In genomic region chr9:127756233-127756632, GRCh38 we compare ENCODE assay signal across 25 cellular contexts. TPM values are rescaled to one million over a fixed set of nuclear protein-coding genes. Genes with fewer than 3 reads are reported as not detected.
DNase-seq lines count a peak whose midpoint lies in the region; ATAC-seq, FAIRE-seq and TF ChIP-seq lines count a peak whose summit lies in the region.
"Had no signal": no experiment of that assay in that cellular context is flagged by ENCODE, and none has a peak within 500 bp of the region (broad histone marks: within the 10 kb centered on the region; RNA-seq: fewer than 3 reads in every experiment).

No MANE protein-coding gene starts in this region.

- H3K4me1 Mint-ChIP-seq in neural progenitor cell = peaks cover 4% of the 10 kb centered on the region

- H3K36me3 ChIP-seq in heart right ventricle (peaks cover 0 to 74% (median 4%) of the 10 kb centered on the region in 9 donors), K562 (ENCODE audit: control insufficient read depth, insufficient read depth, low read length) (no peaks in the 10 kb centered on the region), neural progenitor cell (no peaks in the 10 kb centered on the region), upper lobe of left lung (peaks cover 0 to 44% (median 14%) of the 10 kb centered on the region in 4 donors), colonic mucosa (no peaks in the 10 kb centered on the region)
- H3K36me3 ChIP-seq: BE2C had no signal

- peaks cover 6 to 91% (median 28%) of the 10 kb centered on the region in 9 donors for H3K4me1 ChIP-seq in heart right ventricle
- peaks cover 8 to 21% of the 10 kb centered on the region in 2 experiments; a peak in 4 of 5 replicates for H3K4me1 ChIP-seq in K562 (replicated peaks in 1 of 2; ENCODE audit: control insufficient read depth in 2 of 2, insufficient read depth in 2 of 2, low read length in 2 of 2)
- H3K4me1 ChIP-seq in neural progenitor cell = peaks cover 6% of the 10 kb centered on the region
- H3K4me1 ChIP-seq in upper lobe of left lung = peaks cover 4 to 30% (median 14%) of the 10 kb centered on the region in 4 donors
- no peaks in the 10 kb centered on the region for H3K4me1 ChIP-seq in colonic mucosa

- DNase-seq in heart right ventricle (no peak), Right ventricle myocardium superior (no peak), K562 (ENCODE audit: extremely low read depth in 1 of 4, low spot score in 3 of 4) (no peak), neural progenitor cell (ENCODE audit: low spot score) (no peak), upper lobe of left lung (no peak), retina (no peak), SW 1271 (lab: John Stamatoyannopoulos, UW) (no peak), colonic mucosa (no peak)
- DNase-seq: 8988T; ACHN; BE2C; C1 segment of cervical spinal cord; CD4-positive, CD25-positive, alpha-beta regulatory T cell; CD8-positive, alpha-beta memory T cell; COR-L47; DMS 273 treated with DMSO at 0.1 percent for 48 hours; GDM1; HCEC 1CT; HFFc6 had no signal

- peaks cover 18% of the 10 kb centered on the region for H3F3A ChIP-seq in neural progenitor cell (ENCODE audit: low read depth)

- no peak for TF ChIP-seq RAD21 in K562 (CRISPR knock-in tag; conservative IDR thresholded peaks at IDR 0.05 in 1 of 2, IDR thresholded peaks at IDR 0.05 in 1 of 2)

- H3K4me2 ChIP-seq in K562 (ENCODE audit: insufficient read depth, low read length) = no peak overlapping the region
- no peak overlapping the region for H3K4me2 ChIP-seq in neural progenitor cell

- TF ChIP-seq CTCF in heart right ventricle (IDR thresholded peaks at IDR 0.05) (no peak), K562 (IDR thresholded peaks at IDR 0.05 in 2 of 3, conservative IDR thresholded peaks at IDR 0.05 in 1 of 3; ENCODE audit: insufficient read depth in 2 of 3, low read depth in 1 of 3, low read length in 3 of 3) (no peak), neural progenitor cell (IDR thresholded peaks at IDR 0.05) (no peak), upper lobe of left lung (IDR thresholded peaks at IDR 0.05) (no peak), colonic mucosa (IDR thresholded peaks at IDR 0.05) (no peak)

- H2AFZ ChIP-seq in K562 (ENCODE audit: low read depth, low read length) (no peak overlapping the region), neural progenitor cell (replicated peaks) (no peak overlapping the region)

- no peak overlapping the region for H3K27ac Mint-ChIP-seq in neural progenitor cell
- H3K27ac Mint-ChIP-seq: CD4-positive, CD25-positive, alpha-beta regulatory T cell; GM23338; HFFc6 had no signal

- peaks cover 34% of the 10 kb centered on the region for H3K27me3 Mint-ChIP-seq in neural progenitor cell (ENCODE audit: insufficient read depth, low read depth)
- H3K27me3 Mint-ChIP-seq: CD4-positive, CD25-positive, alpha-beta regulatory T cell; CD8-positive, alpha-beta memory T cell had no signal

- TF ChIP-seq EP300 in K562 (IDR thresholded peaks at IDR 0.05; ENCODE audit: low read length) (no peak), upper lobe of left lung (IDR thresholded peaks at IDR 0.05) (no peak)

- POLR2A ChIA-PET in K562 (lab: Yijun Ruan, JAX) = interaction anchor here (0.7 to 1.7 kb wide), 2 partner anchors 10 to 14 kb away, joined by 3 read pairs; no protein-coding TSS in a partner anchor

- peak overlapping the region in 5 of 10 donors; percentile 24 to 51 (median 46) for H3K4me3 ChIP-seq in heart right ventricle
- no peak overlapping the region for H3K4me3 ChIP-seq in K562
- H3K4me3 ChIP-seq in neural progenitor cell = no peak overlapping the region
- peak overlapping the region in 2 of 4 donors; percentile 38 to 47 for H3K4me3 ChIP-seq in upper lobe of left lung
- no peak overlapping the region for H3K4me3 ChIP-seq in colonic mucosa

- peak overlapping the region in 9 of 10 donors; percentile 43 to 86 (median 69) for H3K27ac ChIP-seq in heart right ventricle
- no peak overlapping the region for H3K27ac ChIP-seq in K562 (ENCODE audit: extremely low read depth, low read depth, low read length)
- no peak overlapping the region for H3K27ac ChIP-seq in neural progenitor cell
- peak overlapping the region; percentile 56 to 89 (median 74) for H3K27ac ChIP-seq in upper lobe of left lung
- H3K27ac ChIP-seq in colonic mucosa = no peak overlapping the region
- H3K27ac ChIP-seq: HL-60 had no signal

- intact Hi-C loops in heart right ventricle (cut with DNase I) = no loop called here
- intact Hi-C loops in Right ventricle myocardium superior (cut with DNase I) = no loop called here
- intact Hi-C loops in K562 (cut with micrococcal nuclease) = no loop called here
- intact Hi-C loops in colonic mucosa (cut with DNase I) = no loop called here

- no peaks in the 10 kb centered on the region for H3K36me3 Mint-ChIP-seq in neural progenitor cell

- BruUV-seq in K562 (replicated peaks; lab: Mats Ljungman, UMichigan) = no TSS peak

- H3K79me2 ChIP-seq in K562 (ENCODE audit: control insufficient read depth, insufficient read depth, low read length) = no peaks in the 10 kb centered on the region
- no peaks in the 10 kb centered on the region for H3K79me2 ChIP-seq in neural progenitor cell (ENCODE audit: low read depth)

- no peak overlapping the region for H3K9ac ChIP-seq in K562 (ENCODE audit: insufficient read depth in 1 of 2, low read depth in 2 of 2, low read length in 2 of 2)
- no peak overlapping the region for H3K9ac ChIP-seq in neural progenitor cell
- no peak overlapping the region for H3K9ac ChIP-seq in colonic mucosa (ENCODE audit: low read depth in 2 of 2, low read length in 2 of 2)

- TF ChIP-seq POLR2A in K562 (conservative IDR thresholded peaks at IDR 0.05) = no peak
- TF ChIP-seq POLR2A in upper lobe of left lung (IDR thresholded peaks at IDR 0.05) = no peak

- H3K9me1 ChIP-seq in K562 (ENCODE audit: control insufficient read depth, insufficient read depth, low read length) = no peaks in the 10 kb centered on the region

- in situ Hi-C loops in K562 (cut with MboI) = loop anchor here (25.0 kb wide), 1 partner anchor 606 kb away; the partner anchor contains the start of gene URM1

- H4K20me1 ChIP-seq in K562 (replicated peaks; ENCODE audit: control insufficient read depth, insufficient read depth, low read length) = peaks cover 19% of the 10 kb centered on the region
- peaks cover 41% of the 10 kb centered on the region for H4K20me1 ChIP-seq in neural progenitor cell (ENCODE audit: low read depth)

- no peak for ATAC-seq in heart right ventricle
- no peak for ATAC-seq in Right ventricle myocardium superior (ENCODE audit: poor library complexity)
- ATAC-seq in K562 = no peak
- no peak for ATAC-seq in upper lobe of left lung (ENCODE audit: low FRiP score in 2 of 2)

- no peaks in the 10 kb centered on the region for H3K9me3 Mint-ChIP-seq in neural progenitor cell
- H3K9me3 Mint-ChIP-seq: CD4-positive, CD25-positive, alpha-beta regulatory T cell; CD8-positive, alpha-beta memory T cell; GM23338; HFFc6 had no signal

- H3K9me3 ChIP-seq in heart right ventricle = no peaks in the 10 kb centered on the region
- H3K9me3 ChIP-seq in K562 (replicated peaks; ENCODE audit: control insufficient read depth, insufficient read depth, low read depth, low read length) = no peaks in the 10 kb centered on the region
- no peaks in the 10 kb centered on the region for H3K9me3 ChIP-seq in neural progenitor cell (ENCODE audit: low read depth)
- H3K9me3 ChIP-seq in upper lobe of left lung = no peaks in the 10 kb centered on the region
- no peaks in the 10 kb centered on the region for H3K9me3 ChIP-seq in colonic mucosa
- H3K9me3 ChIP-seq: BE2C had no signal

- CTCF ChIA-PET in K562 (lab: Yijun Ruan, JAX; ENCODE audit: low intra/inter-chr PET ratio) = no interaction called here

- H3K4me3 Mint-ChIP-seq in neural progenitor cell = peak overlapping the region; percentile 75
- H3K4me3 Mint-ChIP-seq: CD4-positive, CD25-positive, alpha-beta regulatory T cell; CD8-positive, alpha-beta memory T cell; HFFc6 had no signal

- H3K27me3 ChIP-seq in heart right ventricle (peaks cover 0 to 45% (median 27%) of the 10 kb centered on the region in 7 donors), K562 (ENCODE audit: control insufficient read depth in 2 of 2, insufficient read depth in 2 of 2, low read length in 2 of 2) (peaks cover 2 to 29% of the 10 kb centered on the region in 2 experiments; a peak in 3 of 5 replicates), neural progenitor cell (peaks cover 50% of the 10 kb centered on the region), upper lobe of left lung (peaks cover 0 to 16% (median 4%) of the 10 kb centered on the region in 4 donors), colonic mucosa (peaks cover 25% of the 10 kb centered on the region)
- H3K27me3 ChIP-seq: BE2C had no signal

- WGBS in heart right ventricle, 2 donors = 82 to 90% methylated on average over 3 of the region's 3 CpGs
- 46% methylated on average over 3 of the region's 3 CpGs for WGBS in K562 (ENCODE audit: insufficient coverage, low coverage, missing lambda C conversion rate)
- 87% methylated on average over 3 of the region's 3 CpGs for WGBS in upper lobe of left lung, 2 donors

- no peak for FAIRE-seq in K562 (lab: Jason Lieb, UNC)
- FAIRE-seq: GM12892, GM18507, H54 had no signal

RNA-seq across cellular contexts. Expression of gene TOR2A, which starts 21.1 kb away (rescaled TPM):
- total RNA-seq in heart right ventricle (1 to 10 TPM; 1.5 to 6.3 (median 2.2) TPM), Right ventricle myocardium superior (3.3 TPM), K562 (2014; rRNA removed) (21.3 and 23.5 TPM in 2 replicates), K562 (2014; rRNA removed; fragmentation: Illumina TruSeq; extraction: Trizol) (3.0 and 3.7 TPM in 2 replicates), K562 (2015; rRNA removed; fragmentation: Illumina TruSeq; extraction: Trizol) (11.1 and 12.0 TPM in 2 replicates), K562 (2021) (25.9 and 28.3 TPM in 2 replicates), neural progenitor cell (ENCODE audit: low replicate concordance) (5.5 and 18.3 TPM in 2 replicates), upper lobe of left lung (10 to 100 TPM; 11.4 to 27.2 (median 21.0) TPM), colonic mucosa (10 to 100 TPM; 25.8 to 29.8 TPM)
- polyA plus RNA-seq in heart right ventricle (1 to 10 TPM; 6.9 to 7.6 TPM), K562 (2011; rRNA removed) (8.4 and 15.0 TPM in 2 replicates), K562 (2014; fragmentation: Illumina TruSeq; extraction: Trizol) (15.7 and 22.6 TPM in 2 replicates), K562 (2014; fragmentation: Nextera tagmentation; extraction: Ambion mirVana) (1 to 10 TPM in 1 of 2 experiments, under 1 TPM in 1; 0.80 to 1.1 TPM), K562 (2014; rRNA removed) (22.5 and 27.2 TPM in 2 replicates)
- 7.9 and 25.4 TPM in 2 replicates for total RNA-seq in K562 (2011; cell fraction: chromatin; rRNA removed; ENCODE audit: low replicate concordance)
- total RNA-seq in K562 (2011; cell fraction: nucleolus; rRNA removed) = 33.0 and 44.0 TPM in 2 replicates
- total RNA-seq in K562 (2011; cell fraction: nucleoplasm; rRNA removed) = 22.6 and 27.5 TPM in 2 replicates
- polyA plus RNA-seq in K562 (2011; cell fraction: cytosol; rRNA removed) = 20.5 and 35.0 TPM in 2 replicates
- 34.3 and 45.7 TPM in 2 replicates for polyA plus RNA-seq in K562 (2011; cell fraction: nucleus; rRNA removed)
- polyA plus RNA-seq in K562 (2012) = 20.6 and 50.6 TPM in 2 replicates
- polyA minus RNA-seq in K562 (2011; rRNA and poly(A)+ RNA removed) = 2.8 and 3.6 TPM in 2 replicates
- polyA minus RNA-seq in K562 (2011; cell fraction: cytosol; rRNA and poly(A)+ RNA removed) = 11.3 and 18.2 TPM in 2 replicates
- polyA minus RNA-seq in K562 (2011; cell fraction: nucleus; rRNA and poly(A)+ RNA removed) = 12.5 and 19.1 TPM in 2 replicates

RNA-seq across cellular contexts. Expression of gene SH2D3C, which starts 22.2 kb away (rescaled TPM):
- 10 to 100 TPM; 10.9 to 26.0 (median 17.7) TPM for total RNA-seq in heart right ventricle
- 10 to 100 TPM; 30.1 to 36.7 TPM for polyA plus RNA-seq in heart right ventricle
- total RNA-seq in Right ventricle myocardium superior = 18.2 TPM
- 0.77 and 4.1 TPM in 2 replicates for total RNA-seq in K562 (2011; cell fraction: chromatin; rRNA removed; ENCODE audit: low replicate concordance)
- 0.92 and 1.2 TPM in 2 replicates for total RNA-seq in K562 (2011; cell fraction: nucleolus; rRNA removed)
- 0.88 and 1.3 TPM in 2 replicates for total RNA-seq in K562 (2011; cell fraction: nucleoplasm; rRNA removed)
- total RNA-seq in K562 (2014; rRNA removed) = 0.29 and 1.2 TPM in 2 replicates
- total RNA-seq in K562 (2014; rRNA removed; fragmentation: Illumina TruSeq; extraction: Trizol) = 0.11 and 0.19 TPM in 2 replicates
- total RNA-seq in K562 (2015; rRNA removed; fragmentation: Illumina TruSeq; extraction: Trizol) = 0.29 and 0.34 TPM in 2 replicates
- 0.83 and 0.89 TPM in 2 replicates for total RNA-seq in K562 (2021)
- polyA plus RNA-seq in K562 (2011; rRNA removed) = 0.22 and 1.3 TPM in 2 replicates
- polyA plus RNA-seq in K562 (2011; cell fraction: cytosol; rRNA removed) = 0.86 and 1.3 TPM in 2 replicates
- 1.5 TPM in 2 replicates for polyA plus RNA-seq in K562 (2011; cell fraction: nucleus; rRNA removed)
- polyA plus RNA-seq in K562 (2012) = 1.2 and 2.2 TPM in 2 replicates
- polyA plus RNA-seq in K562 (2014; fragmentation: Illumina TruSeq; extraction: Trizol) = 0.19 and 0.29 TPM in 2 replicates
- under 1 TPM in 1 of 2 experiments, not detected in 1; 0.03 TPM for polyA plus RNA-seq in K562 (2014; fragmentation: Nextera tagmentation; extraction: Ambion mirVana)
- polyA plus RNA-seq in K562 (2014; rRNA removed) = 0.21 and 0.38 TPM in 2 replicates
- polyA minus RNA-seq in K562 (2011; rRNA and poly(A)+ RNA removed) = 0.42 and 0.46 TPM in 2 replicates
- polyA minus RNA-seq in K562 (2011; cell fraction: cytosol; rRNA and poly(A)+ RNA removed) = 2.4 TPM in 1 of 2 replicates, not detected in the other
- polyA minus RNA-seq in K562 (2011; cell fraction: nucleus; rRNA and poly(A)+ RNA removed) = 0.94 and 1.00 TPM in 2 replicates
- total RNA-seq in neural progenitor cell (ENCODE audit: low replicate concordance) = 1.8 and 1.9 TPM in 2 replicates
- 10 to 100 TPM; 17.5 to 90.4 (median 37.5) TPM for total RNA-seq in upper lobe of left lung
- total RNA-seq in colonic mucosa = 1 to 10 TPM; 3.5 TPM
- total RNA-seq: HFFc6, HT1080 had no signal

RNA-seq across cellular contexts. Expression of gene CDK9, which starts 29.6 kb away (rescaled TPM):
- total RNA-seq in heart right ventricle (10 to 100 TPM; 30.9 to 59.0 (median 44.1) TPM), Right ventricle myocardium superior (44.4 TPM), K562 (2014; rRNA removed) (33.0 and 36.7 TPM in 2 replicates), K562 (2014; rRNA removed; fragmentation: Illumina TruSeq; extraction: Trizol) (27.5 and 27.9 TPM in 2 replicates), K562 (2015; rRNA removed; fragmentation: Illumina TruSeq; extraction: Trizol) (28.1 and 29.8 TPM in 2 replicates), K562 (2021) (75.2 and 78.6 TPM in 2 replicates), neural progenitor cell (ENCODE audit: low replicate concordance) (22.5 and 47.8 TPM in 2 replicates), upper lobe of left lung (100 to 1,000 TPM in 3 of 6 donors, 10 to 100 TPM in 3; 69.8 to 168 (median 106) TPM), colonic mucosa (10 to 100 TPM; 64.0 to 77.7 TPM)
- polyA plus RNA-seq in heart right ventricle (10 to 100 TPM; 32.5 to 47.7 TPM), K562 (2011; rRNA removed) (44.6 and 51.9 TPM in 2 replicates), K562 (2014; fragmentation: Illumina TruSeq; extraction: Trizol) (54.1 and 60.5 TPM in 2 replicates), K562 (2014; fragmentation: Nextera tagmentation; extraction: Ambion mirVana) (1 to 10 TPM; 4.2 to 5.0 TPM), K562 (2014; rRNA removed) (34.7 and 42.6 TPM in 2 replicates)
- 56.0 and 127 TPM in 2 replicates for total RNA-seq in K562 (2011; cell fraction: chromatin; rRNA removed; ENCODE audit: low replicate concordance)
- 76.7 and 85.9 TPM in 2 replicates for total RNA-seq in K562 (2011; cell fraction: nucleolus; rRNA removed)
- 52.5 and 57.5 TPM in 2 replicates for total RNA-seq in K562 (2011; cell fraction: nucleoplasm; rRNA removed)
- 44.4 and 58.1 TPM in 2 replicates for polyA plus RNA-seq in K562 (2011; cell fraction: cytosol; rRNA removed)
- polyA plus RNA-seq in K562 (2011; cell fraction: nucleus; rRNA removed) = 121 and 155 TPM in 2 replicates
- 52.1 and 60.8 TPM in 2 replicates for polyA plus RNA-seq in K562 (2012)
- polyA minus RNA-seq in K562 (2011; rRNA and poly(A)+ RNA removed) = 45.5 and 76.0 TPM in 2 replicates
- 25.9 and 42.3 TPM in 2 replicates for polyA minus RNA-seq in K562 (2011; cell fraction: cytosol; rRNA and poly(A)+ RNA removed)
- polyA minus RNA-seq in K562 (2011; cell fraction: nucleus; rRNA and poly(A)+ RNA removed) = 31.0 and 33.8 TPM in 2 replicates

RNA-seq across cellular contexts. Expression of gene TTC16, which starts 40.4 kb away (rescaled TPM):
- total RNA-seq in heart right ventricle (under 1 TPM in 9 of 10 donors, not detected in 1; 0.04 to 0.61 (median 0.32) TPM), Right ventricle myocardium superior (0.48 TPM), K562 (2014; rRNA removed) (not detected in 2 replicates), K562 (2014; rRNA removed; fragmentation: Illumina TruSeq; extraction: Trizol) (not detected in 2 replicates), K562 (2015; rRNA removed; fragmentation: Illumina TruSeq; extraction: Trizol) (not detected in 2 replicates), K562 (2021) (not detected in 2 replicates), neural progenitor cell (ENCODE audit: low replicate concordance) (not detected in 2 replicates), upper lobe of left lung (1 to 10 TPM in 5 of 6 donors, under 1 TPM in 1; 0.29 to 9.4 (median 3.1) TPM), colonic mucosa (under 1 TPM; 0.05 to 0.07 TPM)
- polyA plus RNA-seq in heart right ventricle (1 to 10 TPM in 1 of 2 donors, under 1 TPM in 1; 0.04 to 1.4 TPM), K562 (2011; rRNA removed) (not detected in 2 replicates), K562 (2014; fragmentation: Illumina TruSeq; extraction: Trizol) (not detected in 2 replicates), K562 (2014; fragmentation: Nextera tagmentation; extraction: Ambion mirVana) (not detected), K562 (2014; rRNA removed) (0.11 TPM in 1 of 2 replicates, not detected in the other)
- not detected in 2 replicates for total RNA-seq in K562 (2011; cell fraction: chromatin; rRNA removed; ENCODE audit: low replicate concordance)
- total RNA-seq in K562 (2011; cell fraction: nucleolus; rRNA removed) = not detected in 2 replicates
- total RNA-seq in K562 (2011; cell fraction: nucleoplasm; rRNA removed) = not detected in 2 replicates
- not detected in 2 replicates for polyA plus RNA-seq in K562 (2011; cell fraction: cytosol; rRNA removed)
- 0.03 and 0.04 TPM in 2 replicates for polyA plus RNA-seq in K562 (2011; cell fraction: nucleus; rRNA removed)
- not detected in 2 replicates for polyA plus RNA-seq in K562 (2012)
- polyA minus RNA-seq in K562 (2011; rRNA and poly(A)+ RNA removed) = not detected in 2 replicates
- polyA minus RNA-seq in K562 (2011; cell fraction: cytosol; rRNA and poly(A)+ RNA removed) = not detected in 2 replicates
- not detected in 2 replicates for polyA minus RNA-seq in K562 (2011; cell fraction: nucleus; rRNA and poly(A)+ RNA removed)
- total RNA-seq: GM23338, HFFc6, HT1080 had no signal
- polyA plus RNA-seq: GM23338 had no signal

RNA-seq across cellular contexts. Expression of gene PTRH1, which starts 40.8 kb away (rescaled TPM):
- total RNA-seq in heart right ventricle (10 to 100 TPM in 8 of 10 donors, 1 to 10 TPM in 2; 8.1 to 14.1 (median 11.5) TPM), Right ventricle myocardium superior (13.3 TPM), K562 (2014; rRNA removed) (43.1 and 54.3 TPM in 2 replicates), K562 (2014; rRNA removed; fragmentation: Illumina TruSeq; extraction: Trizol) (1.1 and 1.8 TPM in 2 replicates), K562 (2015; rRNA removed; fragmentation: Illumina TruSeq; extraction: Trizol) (7.4 and 8.0 TPM in 2 replicates), K562 (2021) (21.1 and 21.6 TPM in 2 replicates), neural progenitor cell (ENCODE audit: low replicate concordance) (1.3 and 5.4 TPM in 2 replicates), upper lobe of left lung (10 to 100 TPM in 5 of 6 donors, 1 to 10 TPM in 1; 7.4 to 33.5 (median 18.7) TPM), colonic mucosa (10 to 100 TPM in 1 of 2 donors, 1 to 10 TPM in 1; 8.9 to 23.8 TPM)
- polyA plus RNA-seq in heart right ventricle (10 to 100 TPM; 10.8 to 47.0 TPM), K562 (2011; rRNA removed) (5.7 and 8.1 TPM in 2 replicates), K562 (2014; fragmentation: Illumina TruSeq; extraction: Trizol) (3.1 and 6.7 TPM in 2 replicates), K562 (2014; fragmentation: Nextera tagmentation; extraction: Ambion mirVana) (1 to 10 TPM in 1 of 2 experiments, under 1 TPM in 1; 0.63 to 1.0 TPM), K562 (2014; rRNA removed) (28.2 and 44.3 TPM in 2 replicates)
- 4.6 and 11.9 TPM in 2 replicates for total RNA-seq in K562 (2011; cell fraction: chromatin; rRNA removed; ENCODE audit: low replicate concordance)
- 19.0 and 19.2 TPM in 2 replicates for total RNA-seq in K562 (2011; cell fraction: nucleolus; rRNA removed)
- total RNA-seq in K562 (2011; cell fraction: nucleoplasm; rRNA removed) = 7.1 and 7.3 TPM in 2 replicates
- 12.2 and 34.1 TPM in 2 replicates for polyA plus RNA-seq in K562 (2011; cell fraction: cytosol; rRNA removed)
- polyA plus RNA-seq in K562 (2011; cell fraction: nucleus; rRNA removed) = 7.6 and 15.8 TPM in 2 replicates
- polyA plus RNA-seq in K562 (2012) = 12.2 and 19.2 TPM in 2 replicates
- polyA minus RNA-seq in K562 (2011; rRNA and poly(A)+ RNA removed) = 1.0 and 1.1 TPM in 2 replicates
- 3.9 and 5.4 TPM in 2 replicates for polyA minus RNA-seq in K562 (2011; cell fraction: cytosol; rRNA and poly(A)+ RNA removed)
- polyA minus RNA-seq in K562 (2011; cell fraction: nucleus; rRNA and poly(A)+ RNA removed) = 4.1 and 6.2 TPM in 2 replicates

Comparison
In these comparisons a context has a peak if more than half of its experiments do, and no peak if none do; other contexts are left out.
1. H3K27ac ChIP-seq: peak in heart right ventricle (9 of 10) and upper lobe of left lung (4 of 4); none in K562 (single experiment), neural progenitor cell (single experiment) and colonic mucosa (single experiment).